Comparison of ENCODE assay signal across 1 cellular context in genomic region chr22:39290724-39291161, GRCh38.
TF ChIP-seq lines count a peak whose summit lies in the region.

No MANE protein-coding gene starts in this region.

TF ChIP-seq in SK-N-SH treated with all-trans-retinoic acid at 6 μM for 48 hours, 23 proteins besides CTCF, POLR2A, EP300 and RAD21 (continued from another document):
- no peak for TF ChIP-seq CSRNP3 (CRISPR knock-in tag; IDR thresholded peaks at IDR 0.05)
